17 cellular contexts compared by ENCODE assay signal in the genomic region with DNA sequence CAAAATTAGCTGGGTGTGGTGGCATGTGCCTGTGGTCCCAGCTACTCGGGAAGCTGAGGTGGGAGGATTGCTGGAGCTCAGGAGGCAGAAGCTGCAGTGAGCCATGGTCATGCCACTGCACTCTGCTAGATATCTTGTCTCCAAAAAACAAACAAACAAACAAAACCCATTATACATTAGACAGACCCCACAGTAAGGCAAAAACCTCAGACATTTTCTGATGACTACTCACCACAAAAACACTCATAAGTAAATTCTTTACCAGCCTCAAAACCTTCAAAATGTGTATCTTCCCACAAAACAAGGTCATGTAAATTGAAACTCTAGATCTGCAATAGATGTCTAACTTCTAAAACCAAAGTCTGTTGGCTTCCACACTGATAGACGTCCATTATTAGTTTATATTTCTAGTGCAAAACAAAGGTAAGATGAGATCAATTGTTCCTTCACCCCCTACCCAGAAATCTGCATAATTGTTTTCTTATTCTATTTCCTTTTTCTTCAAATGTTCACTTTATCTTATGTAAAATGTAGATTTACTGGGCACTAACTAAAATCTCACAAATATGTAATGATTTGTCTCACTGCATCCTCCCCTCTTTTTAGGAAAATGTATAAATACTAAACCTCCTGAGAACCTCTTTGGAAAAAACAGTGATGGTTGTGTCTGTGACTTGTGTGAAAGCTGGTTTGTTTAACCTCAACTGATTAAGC.
DNase-seq lines count a peak whose midpoint lies in the region; ATAC-seq and TF ChIP-seq lines count a peak whose summit lies in the region.
"Had no signal": no experiment of that assay in that cellular context is flagged by ENCODE, and none has a peak within 500 bp of the region (broad histone marks: within the 10 kb centered on the region; RNA-seq: fewer than 3 reads in every experiment).

No MANE protein-coding gene starts in this region.

- DNase-seq in HT1080 (ENCODE audit: low read depth) (peak; percentile 40), astrocyte of the spinal cord (ENCODE audit: low read depth, low spot score) (peak; percentile 11), kidney glomerular epithelial cell (lab: John Stamatoyannopoulos, UW) (peak; percentile 12)
- DNase-seq in activated CD4-positive, alpha-beta T cell treated with anti-CD3 and anti-CD28 coated beads, Interleukin-2, amount 50 U/mL, for 1 hour: no peak
- DNase-seq in stimulated activated naive CD8-positive, alpha-beta T cell treated with anti-CD3 and anti-CD28 coated beads, Interleukin-15, Interleukin-2, amounts not matched to agents 100 U/mL and 50 U/mL, for 24 hours: no peak
- DNase-seq: HFFc6, KG1, NCI-H1105 treated with DMSO at 0.1 percent for 48 hours, NCI-H187, NCI-H2171, NCI-H446 treated with DMSO at 0.1 percent for 48 hours, NCI-H774, SK-N-SH had no signal

- TF ChIP-seq CTCF in astrocyte of the spinal cord (IDR thresholded peaks at IDR 0.05; ENCODE audit: low read depth, low read length): no peak

- ATAC-seq in GM21576 (IDR thresholded peaks at IDR 0.05; ENCODE audit: unreplicated experiment) (no peak), HG03280 (IDR thresholded peaks at IDR 0.05; ENCODE audit: unreplicated experiment) (no peak)
- ATAC-seq in stimulated activated naive CD8-positive, alpha-beta T cell treated with anti-CD3 and anti-CD28 coated beads, Interleukin-15, Interleukin-2, amounts not matched to agents 100 U/mL and 50 U/mL, for 24 hours: no peak
- ATAC-seq: GM23338, Right ventricle myocardium inferior had no signal

- no peak overlapping the region for H3K4me3 ChIP-seq in astrocyte of the spinal cord (ENCODE audit: low read depth, low read length)
- H3K4me3 ChIP-seq: GM23338 had no signal

- in situ Hi-C loops in astrocyte of the spinal cord (cut with HindIII; ENCODE audit: low sequenced_read_pairs): no loop called here

Comparison
In these comparisons a context has a peak if more than half of its experiments do, and no peak if none do; other contexts are left out.
1. DNase-seq: peak in HT1080 (single experiment), astrocyte of the spinal cord (single experiment) and kidney glomerular epithelial cell (single experiment); none in activated CD4-positive, alpha-beta T cell treated with anti-CD3 and anti-CD28 coated beads, Interleukin-2, amount 50 U/mL, for 1 hour (single experiment) and stimulated activated naive CD8-positive, alpha-beta T cell treated with anti-CD3 and anti-CD28 coated beads, Interleukin-15, Interleukin-2, amounts not matched to agents 100 U/mL and 50 U/mL, for 24 hours (single experiment).